28 cellular contexts compared by ENCODE assay signal in the genomic region with DNA sequence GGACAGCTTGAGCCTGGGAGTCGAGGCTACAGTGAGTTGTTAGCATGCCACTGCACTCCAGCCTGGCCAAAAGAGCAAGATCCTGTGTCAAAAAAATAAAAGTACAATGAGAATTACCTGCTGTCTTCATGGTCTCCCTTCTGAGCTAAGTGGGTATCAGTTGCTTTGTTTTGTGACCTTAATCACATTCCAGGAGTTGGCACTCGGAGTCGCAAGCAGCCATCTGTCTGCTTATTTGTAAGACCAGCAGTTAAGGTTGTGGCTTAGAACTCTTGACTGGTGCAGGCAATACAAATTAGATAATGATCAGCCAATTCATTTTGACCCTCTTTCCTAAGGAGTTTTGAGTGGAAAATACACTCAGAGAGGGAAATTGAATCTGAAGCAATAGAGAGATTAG.
A peak's percentile ranks its signal among the peaks of the same experiment; 100 is the strongest.
DNase-seq lines count a peak whose midpoint lies in the region; FAIRE-seq lines count a peak whose summit lies in the region.
"Had no signal": no experiment of that assay in that cellular context is flagged by ENCODE, and none has a peak within 500 bp of the region (broad histone marks: within the 10 kb centered on the region; RNA-seq: fewer than 3 reads in every experiment).

No MANE protein-coding gene starts in this region.

- in situ Hi-C loops in ACHN (cut with HindIII; ENCODE audit: low pct_ligation_motif_present, low pct_unique_long_range_greater_than_20kb, low sequenced_read_pairs) = no loop called here

- intact Hi-C loops in head of caudate nucleus (cut with DNase I) = no loop called here

- FAIRE-seq in GM19239 (lab: Jason Lieb, UNC) = no peak
- FAIRE-seq: A204.1, GM12891, H1, HepG2, RCC 7860 had no signal

- DNase-seq in DMS 273 treated with DMSO at 0.1 percent for 48 hours (lab: John Stamatoyannopoulos, UW) = peak; percentile 18
- DNase-seq in NCI-H2171 (lab: John Stamatoyannopoulos, UW) = peak; percentile 41
- DNase-seq in NCI-H82 treated with DMSO at 0.1 percent for 48 hours (lab: John Stamatoyannopoulos, UW; ENCODE audit: unreplicated experiment) = peak; percentile 50
- DNase-seq in cerebellum (ENCODE audit: low spot score) = peak; percentile 29
- no peak for DNase-seq in GM19239 (ENCODE audit: insufficient read length, low spot score)
- DNase-seq in effector CD8-positive, alpha-beta T cell (lab: John Stamatoyannopoulos, UW) = no peak
- DNase-seq in ACHN = no peak
- DNase-seq in head of caudate nucleus = no peak
- DNase-seq: AML-193; CD4-positive, alpha-beta T cell; DMS79; EL; GF-D8; HCEC 1CT; Karpas-422; NCI-H1092 treated with DMSO at 0.1 percent for 48 hours; NCI-H1436; NCI-H2029; NCI-H446; NCI-H526 treated with DMSO at 0.1 percent for 48 hours; SIG-M5; SK-N-SH; SW 1271 had no signal

Comparison
In these comparisons a context has a peak if more than half of its experiments do, and no peak if none do; other contexts are left out.
1. DNase-seq: peak in DMS 273 treated with DMSO at 0.1 percent for 48 hours (single experiment), NCI-H2171 (single experiment), NCI-H82 treated with DMSO at 0.1 percent for 48 hours (single experiment) and cerebellum (single experiment); none in GM19239 (single experiment), effector CD8-positive, alpha-beta T cell (single experiment), ACHN (single experiment) and head of caudate nucleus (0 of 42).